Comparison of ENCODE assay signal across 22 cellular contexts in the genomic region with DNA sequence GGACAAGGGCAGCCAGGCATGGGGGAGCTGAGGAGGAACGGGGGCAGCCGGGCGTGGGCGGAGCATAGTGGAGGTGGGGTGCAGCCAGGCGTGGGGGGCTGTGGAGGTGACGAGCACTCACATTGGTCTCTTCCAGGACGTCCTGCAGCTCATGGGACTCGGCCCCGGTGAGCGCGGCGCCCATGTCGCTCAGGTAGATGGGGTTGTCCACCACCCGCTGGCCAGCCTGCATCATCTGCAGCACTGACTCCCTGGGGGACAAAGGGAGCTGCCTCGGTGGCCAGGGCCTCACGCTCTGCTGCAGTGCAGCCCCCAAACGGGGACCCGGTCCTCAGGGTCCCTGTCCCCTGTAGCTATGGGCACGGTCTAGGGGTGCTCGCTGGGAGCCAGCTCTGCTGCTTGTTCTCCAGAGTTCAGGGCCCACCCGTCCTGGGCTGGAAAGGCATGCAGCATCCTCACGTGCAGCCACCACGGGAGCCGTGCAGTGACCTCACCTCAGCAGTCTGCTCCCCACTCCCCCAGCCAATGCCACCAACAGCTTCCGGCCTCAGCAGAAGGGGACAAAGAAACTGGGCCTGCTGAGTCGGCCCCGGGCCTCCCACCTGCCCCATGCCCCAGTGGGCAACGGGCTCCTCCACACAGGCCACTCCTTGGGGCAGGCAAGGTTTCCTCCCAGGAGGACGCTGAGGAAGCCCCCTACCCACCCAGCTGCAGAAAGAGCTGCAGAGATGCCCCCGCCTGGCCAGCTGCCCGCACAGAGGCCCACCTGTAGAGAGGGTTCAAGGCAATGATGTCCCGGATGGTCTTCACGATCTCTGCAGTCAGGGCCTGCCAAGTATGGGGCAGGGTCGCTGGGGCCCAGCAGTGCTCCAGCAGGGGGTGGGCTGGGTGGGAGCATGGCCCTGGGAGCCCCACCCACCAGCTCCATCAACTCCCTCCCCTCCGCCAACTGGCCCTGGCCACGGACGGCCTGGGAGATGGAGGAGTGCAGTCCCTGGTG. TPM values are rescaled to one million over a fixed set of nuclear protein-coding genes. Genes with fewer than 3 reads are reported as not detected.
A peak's percentile ranks its signal among the peaks of the same experiment; 100 is the strongest.
DNase-seq lines count a peak whose midpoint lies in the region; ATAC-seq, FAIRE-seq and TF ChIP-seq lines count a peak whose summit lies in the region.
"Had no signal": no experiment of that assay in that cellular context is flagged by ENCODE, and none has a peak within 500 bp of the region (broad histone marks: within the 10 kb centered on the region; RNA-seq: fewer than 3 reads in every experiment).

No MANE protein-coding gene starts in this region.

- no peak overlapping the region for H4K91ac ChIP-seq in neuronal stem cell (ENCODE audit: low read depth, low read length, poor library complexity)

- H3K27me3 ChIP-seq in GM12878 (replicated peaks in 1 of 2; ENCODE audit: control insufficient read depth in 2 of 2, insufficient read depth in 2 of 2, low read length in 1 of 2): no peaks in the 10 kb centered on the region
- no peaks in the 10 kb centered on the region for H3K27me3 ChIP-seq in neuronal stem cell (ENCODE audit: control insufficient read depth in 3 of 3, insufficient read depth in 3 of 3, low read depth in 1 of 3, low read length in 3 of 3)
- H3K27me3 ChIP-seq: BE2C, MG63 had no signal

- no peak overlapping the region for H3K4ac ChIP-seq in neuronal stem cell (ENCODE audit: low read length)

- FAIRE-seq in D721Med (lab: Jason Lieb, UNC) (no peak), GM12878 (lab: Jason Lieb, UNC) (no peak)

- RAD21 ChIA-PET in GM12878 (lab: Charles Lee; ENCODE audit: unreplicated experiment): no interaction called here

- H2BK12ac ChIP-seq in neuronal stem cell (ENCODE audit: low read length): no peak overlapping the region

- WGBS in GM12878 (ENCODE audit: insufficient coverage, insufficient replicate concordance, low lambda C conversion rate, missing lambda C conversion rate): 90% methylated on average over 37 of the region's 37 CpGs
- WGBS in neuronal stem cell (ENCODE audit: extremely low coverage in 2 of 2, insufficient read length in 2 of 2, insufficient replicate concordance in 1 of 2), 2 donors: no CpG with 5 or more reads among the region's 37 CpGs

- no peak overlapping the region for H2BK15ac ChIP-seq in neuronal stem cell (ENCODE audit: low read length)

- no peaks in the 10 kb centered on the region for H4K20me1 ChIP-seq in GM12878 (ENCODE audit: control insufficient read depth, insufficient read depth)

- H3K36me3 ChIP-seq in GM12878 (ENCODE audit: control insufficient read depth in 2 of 2, insufficient read depth in 2 of 2, low read length in 1 of 2) (peaks cover 31 to 53% of the 10 kb centered on the region in 2 experiments), neuronal stem cell (replicated peaks in 1 of 2; ENCODE audit: control insufficient read depth in 2 of 2, insufficient read depth in 2 of 2, low read length in 2 of 2) (peaks cover 61 to 93% of the 10 kb centered on the region in 2 donors)

- H3K23ac ChIP-seq in neuronal stem cell (ENCODE audit: low read depth, low read length, poor library complexity): peak overlapping the region; percentile 80

- no peak overlapping the region for H2BK5ac ChIP-seq in neuronal stem cell (ENCODE audit: low read length)

- H3K4me3 ChIP-seq in GM12878 (no peak overlapping the region), neuronal stem cell (ENCODE audit: low read length in 2 of 2) (peak overlapping the region in 1 of 2 donors; percentile 26)
- H3K4me3 ChIP-seq: MG63, SK-N-MC had no signal

- H3K4me1 ChIP-seq in GM12878 (ENCODE audit: control insufficient read depth, insufficient read depth, low read length): no peaks in the 10 kb centered on the region
- no peaks in the 10 kb centered on the region for H3K4me1 ChIP-seq in neuronal stem cell (ENCODE audit: control insufficient read depth in 2 of 2, insufficient read depth in 1 of 2, low read depth in 1 of 2, low read length in 2 of 2)
- H3K4me1 ChIP-seq: BE2C had no signal

- no peak for TF ChIP-seq RAD21 in GM12878 (IDR thresholded peaks at IDR 0.05; ENCODE audit: insufficient read depth, low read depth, low read length)

- no peak overlapping the region for H2BK120ac ChIP-seq in neuronal stem cell (ENCODE audit: low read depth, low read length)

- H3K79me1 ChIP-seq in neuronal stem cell (ENCODE audit: low read depth, low read length): peaks cover 11% of the 10 kb centered on the region

- SMC1A ChIA-PET in GM12878 (lab: Charles Lee; ENCODE audit: uncharacterized antibody, unreplicated experiment): interaction anchor here (0.6 kb wide), 1 partner anchor 1603 kb away, joined by 3 read pairs; no protein-coding TSS in a partner anchor

- TF ChIP-seq CTCF in D721Med (IDR thresholded peaks at IDR 0.05; ENCODE audit: insufficient read depth, missing control alignments) (no peak), GM13977 (IDR thresholded peaks at IDR 0.05; ENCODE audit: extremely low read depth, insufficient read depth, missing control alignments) (no peak), GM12878 (IDR thresholded peaks at IDR 0.05 in 2 of 3, conservative IDR thresholded peaks at IDR 0.05 in 1 of 3; ENCODE audit: control insufficient read depth in 2 of 3, extremely low read depth in 1 of 3, insufficient read depth in 1 of 3, low read depth in 3 of 3, low read length in 3 of 3) (no peak)

- in situ Hi-C loops in GM13977 (cut with MboI; ENCODE audit: low pct_unique_long_range_greater_than_20kb, low sequenced_read_pairs, unreplicated experiment) (no loop called here), GM12878 (cut with MboI) (no loop called here)

- H2AFZ ChIP-seq in GM12878 (ENCODE audit: control insufficient read depth, low read depth, low read length): no peak overlapping the region
- H2AFZ ChIP-seq in neuronal stem cell (ENCODE audit: low read length): no peak overlapping the region

- ATAC-seq in GM12878: no peak; the same call in 2 of the 3 replicates
- ATAC-seq: Right ventricle myocardium inferior had no signal

- TF ChIP-seq EP300 in GM12878 (IDR thresholded peaks at IDR 0.05; ENCODE audit: borderline replicate concordance in 1 of 2, control insufficient read depth in 1 of 2, low read depth in 2 of 2, low read length in 2 of 2): no peak

- no TSS peak for BruUV-seq in GM12878 (replicated peaks; lab: Mats Ljungman, UMichigan)

- H3K27ac ChIP-seq in GM12878 (ENCODE audit: control insufficient read depth, insufficient read depth) (no peak overlapping the region), neuronal stem cell (replicated peaks; ENCODE audit: low read length) (no peak overlapping the region)
- H3K27ac ChIP-seq: SK-N-MC had no signal

- H3K9me3 ChIP-seq in GM12878 (replicated peaks; ENCODE audit: control insufficient read depth, insufficient read depth, low read length): no peaks in the 10 kb centered on the region; the same call in 2 of the 3 replicates
- peaks cover 0 to 6% of the 10 kb centered on the region in 2 donors for H3K9me3 ChIP-seq in neuronal stem cell (replicated peaks in 1 of 2; ENCODE audit: control insufficient read depth in 2 of 2, insufficient read depth in 1 of 2, low read depth in 1 of 2, low read length in 2 of 2)
- H3K9me3 ChIP-seq: BE2C, MG63 had no signal

- DNase-seq in D721Med (ENCODE audit: insufficient read length, low spot score) (peak; percentile 16), GM13977 (ENCODE audit: low spot score) (peak; percentile 31), GM12878 (ENCODE audit: low read depth, low spot score) (no peak), neuronal stem cell (ENCODE audit: low spot score) (no peak), T-helper 9 cell (no peak), activated gamma-delta T cell treated with Interleukin-2 at 50 U/mL for 16 hours (no peak), NCI-H2081 treated with DMSO at 0.1 percent for 48 hours (lab: John Stamatoyannopoulos, UW) (no peak), NCI-H2029 treated with DMSO at 0.1 percent for 48 hours (lab: John Stamatoyannopoulos, UW) (no peak)
- DNase-seq: BE2C; CD4-positive, alpha-beta memory T cell; DND-41; GDM1; HCEC 1CT; KG1; MG63; NCI-H1105; NCI-H187; NCI-H2171; NCI-H446 treated with DMSO at 0.1 percent for 48 hours; NCI-H82 had no signal

- H3K9ac ChIP-seq in GM12878 (ENCODE audit: control insufficient read depth, insufficient read depth, low read length): no peak overlapping the region
- no peak overlapping the region for H3K9ac ChIP-seq in neuronal stem cell (ENCODE audit: low read depth, low read length, poor library complexity)

- H3K14ac ChIP-seq in neuronal stem cell (ENCODE audit: low read length): no peak overlapping the region

- no peak overlapping the region for H2AK5ac ChIP-seq in neuronal stem cell (ENCODE audit: low read depth, low read length)

- no peak overlapping the region for H3K18ac ChIP-seq in neuronal stem cell (ENCODE audit: low read length)

- peak overlapping the region; percentile 3 for H4K8ac ChIP-seq in neuronal stem cell (ENCODE audit: low read depth, low read length)

- H3K79me2 ChIP-seq in GM12878 (ENCODE audit: control insufficient read depth, insufficient read depth, low read length): no peaks in the 10 kb centered on the region

- peak; percentile 25; the same call in 1 of the 2 replicates for TF ChIP-seq POLR2A in GM12878 (IDR thresholded peaks at IDR 0.05; ENCODE audit: low read depth, low read length)

- CTCF ChIA-PET in GM12878 (lab: Yijun Ruan, JAX): interaction anchor here (0.7 to 1.0 kb wide), 2 partner anchors 17 to 18 kb away, joined by 3 read pairs; no protein-coding TSS in a partner anchor

- no peak overlapping the region for H3K4me2 ChIP-seq in GM12878 (ENCODE audit: control insufficient read depth, insufficient read depth)
- no peak overlapping the region for H3K4me2 ChIP-seq in neuronal stem cell (ENCODE audit: insufficient read depth, low read length, poor library complexity, severe bottlenecking)

- POLR2A ChIA-PET in GM12878 (lab: Charles Lee): interaction anchor here (0.7 kb wide), 1 partner anchor 750 kb away, joined by 4 read pairs; no protein-coding TSS in a partner anchor

- intact Hi-C loops in GM12878 (cut with micrococcal nuclease; ENCODE audit: unreplicated experiment): no loop called here

RNA-seq across cellular contexts. Expression of gene LONP1, which starts 12.1 kb away (rescaled TPM):
- total RNA-seq in GM12878 (2013; cell fraction: nucleolus; rRNA removed): 160 and 169 TPM in 2 replicates
- total RNA-seq in GM12878 (2014; rRNA removed) (85.0 and 92.7 TPM in 2 replicates), GM12878 (2014; rRNA removed; fragmentation: Illumina TruSeq; extraction: Trizol) (38.6 and 44.0 TPM in 2 replicates), GM12878 (2021) (136 and 137 TPM in 2 replicates)
- 26.8 TPM for polyA plus RNA-seq in GM12878 (2011; ENCODE audit: low read depth)
- polyA plus RNA-seq in GM12878 (2011; rRNA removed) (31.3 and 51.1 TPM in 2 replicates), GM12878 (2014; fragmentation: Illumina TruSeq; extraction: Trizol) (8.2 and 35.5 TPM in 2 replicates), GM12878 (2014; fragmentation: Nextera tagmentation; extraction: Ambion mirVana) (1 to 10 TPM in 1 of 2 experiments, under 1 TPM in 1; 0.61 to 3.2 TPM), GM12878 (2014; rRNA removed) (67.8 and 92.2 TPM in 2 replicates), GM12878 (2016; fragmentation: Nextera tagmentation; extraction: Ambion mirVana) (100 to 1,000 TPM in 1 of 2 experiments, 10 to 100 TPM in 1; 86.5 to 100 TPM)
- 78.2 and 118 TPM in 2 replicates for polyA plus RNA-seq in GM12878 (2011; cell fraction: cytosol; rRNA removed)
- 211 and 242 TPM in 2 replicates for polyA plus RNA-seq in GM12878 (2011; cell fraction: nucleus; rRNA removed)
- 97.2 and 102 TPM in 2 replicates for polyA plus RNA-seq in GM12878 (2012)
- polyA minus RNA-seq in GM12878 (2011; rRNA and poly(A)+ RNA removed): 44.0 and 83.3 TPM in 2 replicates
- polyA minus RNA-seq in GM12878 (2011; cell fraction: cytosol; rRNA and poly(A)+ RNA removed): 36.6 and 42.2 TPM in 2 replicates
- polyA minus RNA-seq in GM12878 (2011; cell fraction: nucleus; rRNA and poly(A)+ RNA removed): 33.6 and 49.1 TPM in 2 replicates
- 27.6 TPM for polyA plus RNA-seq in neuronal stem cell (2013, experiment 1 of 2)
- 26.7 TPM for polyA plus RNA-seq in neuronal stem cell (2013, experiment 2 of 2)

RNA-seq across cellular contexts. Expression of gene CATSPERD, which starts 12.6 kb away (rescaled TPM):
- not detected in 2 replicates for total RNA-seq in GM12878 (2013; cell fraction: nucleolus; rRNA removed)
- total RNA-seq in GM12878 (2014; rRNA removed) (not detected in 2 replicates), GM12878 (2014; rRNA removed; fragmentation: Illumina TruSeq; extraction: Trizol) (not detected in 2 replicates), GM12878 (2021) (0.10 TPM in 1 of 2 replicates, not detected in the other)
- not detected for polyA plus RNA-seq in GM12878 (2011; ENCODE audit: low read depth)
- polyA plus RNA-seq in GM12878 (2011; rRNA removed) (0.11 TPM in 1 of 2 replicates, not detected in the other), GM12878 (2014; fragmentation: Illumina TruSeq; extraction: Trizol) (not detected in 2 replicates), GM12878 (2014; fragmentation: Nextera tagmentation; extraction: Ambion mirVana) (under 1 TPM in 1 of 2 experiments, not detected in 1; 0.02 TPM), GM12878 (2014; rRNA removed) (0.06 TPM in 1 of 2 replicates, not detected in the other), GM12878 (2016; fragmentation: Nextera tagmentation; extraction: Ambion mirVana) (under 1 TPM; 0.21 to 0.38 TPM)
- polyA plus RNA-seq in GM12878 (2011; cell fraction: cytosol; rRNA removed): 0.06 and 0.07 TPM in 2 replicates
- 0.34 TPM in 1 of 2 replicates, not detected in the other for polyA plus RNA-seq in GM12878 (2011; cell fraction: nucleus; rRNA removed)
- polyA plus RNA-seq in GM12878 (2012): 0.06 TPM in 1 of 2 replicates, not detected in the other
- 0.10 TPM in 1 of 2 replicates, not detected in the other for polyA minus RNA-seq in GM12878 (2011; rRNA and poly(A)+ RNA removed)
- not detected in 2 replicates for polyA minus RNA-seq in GM12878 (2011; cell fraction: cytosol; rRNA and poly(A)+ RNA removed)
- polyA minus RNA-seq in GM12878 (2011; cell fraction: nucleus; rRNA and poly(A)+ RNA removed): not detected in 2 replicates
- 0.03 TPM for polyA plus RNA-seq in neuronal stem cell (2013, experiment 1 of 2)
- not detected for polyA plus RNA-seq in neuronal stem cell (2013, experiment 2 of 2)
- total RNA-seq: CD4-positive, alpha-beta memory T cell; Right ventricle myocardium inferior had no signal
- polyA plus RNA-seq: CD4-positive, alpha-beta memory T cell had no signal

RNA-seq across cellular contexts. Expression of gene RPL36, which starts 17.8 kb away (rescaled TPM):
- 94.2 and 106 TPM in 2 replicates for total RNA-seq in GM12878 (2013; cell fraction: nucleolus; rRNA removed)
- total RNA-seq in GM12878 (2014; rRNA removed) (1,704 and 2,091 TPM in 2 replicates), GM12878 (2014; rRNA removed; fragmentation: Illumina TruSeq; extraction: Trizol) (1,553 and 1,673 TPM in 2 replicates), GM12878 (2021) (1,583 and 1,661 TPM in 2 replicates)
- 170 TPM for polyA plus RNA-seq in GM12878 (2011; ENCODE audit: low read depth)
- polyA plus RNA-seq in GM12878 (2011; rRNA removed) (499 and 1,144 TPM in 2 replicates), GM12878 (2014; fragmentation: Illumina TruSeq; extraction: Trizol) (67.8 and 374 TPM in 2 replicates), GM12878 (2014; fragmentation: Nextera tagmentation; extraction: Ambion mirVana) (1,000 to 10,000 TPM; 4,698 to 4,942 TPM), GM12878 (2014; rRNA removed) (2,015 and 2,575 TPM in 2 replicates), GM12878 (2016; fragmentation: Nextera tagmentation; extraction: Ambion mirVana) (1,000 to 10,000 TPM; 2,328 to 2,411 TPM)
- polyA plus RNA-seq in GM12878 (2011; cell fraction: cytosol; rRNA removed): 723 and 1,358 TPM in 2 replicates
- 426 and 530 TPM in 2 replicates for polyA plus RNA-seq in GM12878 (2011; cell fraction: nucleus; rRNA removed)
- 3,043 and 3,382 TPM in 2 replicates for polyA plus RNA-seq in GM12878 (2012)
- polyA minus RNA-seq in GM12878 (2011; rRNA and poly(A)+ RNA removed): 196 and 405 TPM in 2 replicates
- polyA minus RNA-seq in GM12878 (2011; cell fraction: cytosol; rRNA and poly(A)+ RNA removed): 476 and 536 TPM in 2 replicates
- 142 and 195 TPM in 2 replicates for polyA minus RNA-seq in GM12878 (2011; cell fraction: nucleus; rRNA and poly(A)+ RNA removed)
- polyA plus RNA-seq in neuronal stem cell (2013, experiment 1 of 2): 2,051 TPM
- polyA plus RNA-seq in neuronal stem cell (2013, experiment 2 of 2): 2,023 TPM

RNA-seq across cellular contexts. Expression of gene HSD11B1L, which starts 27.0 kb away (rescaled TPM):
- total RNA-seq in GM12878 (2013; cell fraction: nucleolus; rRNA removed): 0.64 and 2.5 TPM in 2 replicates
- total RNA-seq in GM12878 (2014; rRNA removed) (1.2 and 1.7 TPM in 2 replicates), GM12878 (2014; rRNA removed; fragmentation: Illumina TruSeq; extraction: Trizol) (0.49 and 0.55 TPM in 2 replicates), GM12878 (2021) (1.1 and 1.5 TPM in 2 replicates)
- polyA plus RNA-seq in GM12878 (2011; ENCODE audit: low read depth): 0.31 TPM
- polyA plus RNA-seq in GM12878 (2011; rRNA removed) (0.84 TPM in 2 replicates), GM12878 (2014; fragmentation: Illumina TruSeq; extraction: Trizol) (0.29 TPM in 1 of 2 replicates, not detected in the other), GM12878 (2014; fragmentation: Nextera tagmentation; extraction: Ambion mirVana) (under 1 TPM in 1 of 2 experiments, not detected in 1; 0.35 TPM), GM12878 (2014; rRNA removed) (1.0 and 1.6 TPM in 2 replicates), GM12878 (2016; fragmentation: Nextera tagmentation; extraction: Ambion mirVana) (1 to 10 TPM; 1.1 to 1.8 TPM)
- polyA plus RNA-seq in GM12878 (2011; cell fraction: cytosol; rRNA removed): 1.8 and 3.0 TPM in 2 replicates
- 1.4 and 2.1 TPM in 2 replicates for polyA plus RNA-seq in GM12878 (2011; cell fraction: nucleus; rRNA removed)
- polyA plus RNA-seq in GM12878 (2012): 2.0 and 2.6 TPM in 2 replicates
- polyA minus RNA-seq in GM12878 (2011; rRNA and poly(A)+ RNA removed): 0.29 and 0.52 TPM in 2 replicates
- polyA minus RNA-seq in GM12878 (2011; cell fraction: cytosol; rRNA and poly(A)+ RNA removed): not detected in 2 replicates
- polyA minus RNA-seq in GM12878 (2011; cell fraction: nucleus; rRNA and poly(A)+ RNA removed): 0.77 TPM in 1 of 2 replicates, not detected in the other
- polyA plus RNA-seq in neuronal stem cell (2013, experiment 1 of 2): 35.3 TPM
- polyA plus RNA-seq in neuronal stem cell (2013, experiment 2 of 2): 35.0 TPM

RNA-seq across cellular contexts. Expression of gene MICOS13, which starts 27.6 kb away (rescaled TPM):
- 9.1 and 11.0 TPM in 2 replicates for total RNA-seq in GM12878 (2013; cell fraction: nucleolus; rRNA removed)
- total RNA-seq in GM12878 (2014; rRNA removed) (177 and 211 TPM in 2 replicates), GM12878 (2014; rRNA removed; fragmentation: Illumina TruSeq; extraction: Trizol) (34.9 and 41.2 TPM in 2 replicates), GM12878 (2021) (61.1 and 61.3 TPM in 2 replicates)
- polyA plus RNA-seq in GM12878 (2011; ENCODE audit: low read depth): 8.1 TPM
- polyA plus RNA-seq in GM12878 (2011; rRNA removed) (12.4 and 24.3 TPM in 2 replicates), GM12878 (2014; fragmentation: Illumina TruSeq; extraction: Trizol) (3.5 and 16.8 TPM in 2 replicates), GM12878 (2014; fragmentation: Nextera tagmentation; extraction: Ambion mirVana) (10 to 100 TPM in 1 of 2 experiments, 1 to 10 TPM in 1; 9.4 to 38.1 TPM), GM12878 (2014; rRNA removed) (119 and 171 TPM in 2 replicates), GM12878 (2016; fragmentation: Nextera tagmentation; extraction: Ambion mirVana) (100 to 1,000 TPM; 113 to 118 TPM)
- polyA plus RNA-seq in GM12878 (2011; cell fraction: cytosol; rRNA removed): 32.8 and 53.4 TPM in 2 replicates
- 20.9 and 31.4 TPM in 2 replicates for polyA plus RNA-seq in GM12878 (2011; cell fraction: nucleus; rRNA removed)
- polyA plus RNA-seq in GM12878 (2012): 44.0 and 63.5 TPM in 2 replicates
- 4.8 and 13.2 TPM in 2 replicates for polyA minus RNA-seq in GM12878 (2011; rRNA and poly(A)+ RNA removed)
- polyA minus RNA-seq in GM12878 (2011; cell fraction: cytosol; rRNA and poly(A)+ RNA removed): 6.2 and 10.8 TPM in 2 replicates
- 8.9 and 16.1 TPM in 2 replicates for polyA minus RNA-seq in GM12878 (2011; cell fraction: nucleus; rRNA and poly(A)+ RNA removed)
- polyA plus RNA-seq in neuronal stem cell (2013, experiment 1 of 2): 15.2 TPM
- 18.0 TPM for polyA plus RNA-seq in neuronal stem cell (2013, experiment 2 of 2)

Comparison
In these comparisons a context has a peak if more than half of its experiments do, and no peak if none do; other contexts are left out.
1. DNase-seq: peak in D721Med (single experiment) and GM13977 (single experiment); none in GM12878 (single experiment), neuronal stem cell (single experiment), T-helper 9 cell (single experiment), activated gamma-delta T cell treated with Interleukin-2 at 50 U/mL for 16 hours (single experiment), NCI-H2081 treated with DMSO at 0.1 percent for 48 hours (single experiment) and NCI-H2029 treated with DMSO at 0.1 percent for 48 hours (single experiment).